Comparison of ENCODE assay signal across 8 cellular contexts in genomic region chr9:35114113-35114847, GRCh38. TPM values are rescaled to one million over a fixed set of nuclear protein-coding genes. Genes with fewer than 3 reads are reported as not detected.
A peak's percentile ranks its signal among the peaks of the same experiment; 100 is the strongest.
DNase-seq lines count a peak whose midpoint lies in the region; ATAC-seq, FAIRE-seq and TF ChIP-seq lines count a peak whose summit lies in the region.

No MANE protein-coding gene starts in this region.

- peak; percentile 83 for DNase-seq in AG04449 (ENCODE audit: low read depth, low spot score)
- DNase-seq in GM19239 (ENCODE audit: insufficient read length, low spot score): no peak
- peak; percentile 58 to 84 for DNase-seq in NCI-H446 (lab: John Stamatoyannopoulos, UW)
- peak; percentile 69 to 73 for DNase-seq in activated CD4-positive, alpha-beta T cell treated with anti-CD3 and anti-CD28 coated beads for 4 hours
- DNase-seq in dorsolateral prefrontal cortex: peak in 7 of 10 donors; percentile 56 to 78 (median 71)
- DNase-seq in stimulated activated CD4-positive, alpha-beta T cell treated with anti-CD3 and anti-CD28 coated beads, Interleukin-4, amount 100 ng/mL, for 24 hours: peak; percentile 70

- no peaks in the 10 kb centered on the region for H3K9me3 ChIP-seq in liver (ENCODE audit: control insufficient read depth in 4 of 4, low read length in 3 of 4)

- H3K27me3 ChIP-seq in dorsolateral prefrontal cortex (no peaks in the 10 kb centered on the region), liver (ENCODE audit: control insufficient read depth in 4 of 4, insufficient read depth in 4 of 4, low read length in 3 of 4) (no peaks in the 10 kb centered on the region)

- TF ChIP-seq RAD21 in liver (IDR thresholded peaks at IDR 0.05): no peak

- CTCF ChIA-PET in AG04449 (lab: Yijun Ruan, JAX): interaction anchor here (1.2 to 15.9 kb wide), 11 partner anchors 9 to 440 kb away, joined by 3 to 181 read pairs (median 9); partner anchors contain the start of genes PIGO, RUSC2 and STOML2

- no peaks in the 10 kb centered on the region for H3K36me3 ChIP-seq in liver (ENCODE audit: control insufficient read depth in 4 of 4, insufficient read depth in 3 of 4, low read depth in 1 of 4, low read length in 3 of 4)

- POLR2A ChIA-PET in AG04449 (lab: Yijun Ruan, JAX): interaction anchor here (0.5 to 1.7 kb wide), 8 partner anchors 11 to 375 kb away, joined by 3 to 12 read pairs (median 4); partner anchors contain the start of genes FANCG, RUSC2, STOML2 and UNC13B

- TF ChIP-seq CTCF in AG04449 (IDR thresholded peaks at IDR 0.05; ENCODE audit: insufficient read depth, low read length, missing control alignments): no peak
- TF ChIP-seq CTCF in dorsolateral prefrontal cortex (IDR thresholded peaks at IDR 0.05 in 54 of 56, conservative IDR thresholded peaks at IDR 0.05 in 2 of 56; ENCODE audit: low read depth in 1 of 56, partially characterized antibody in 56 of 56): peak in 1 of 56 donors; percentile 10
- TF ChIP-seq CTCF in liver (IDR thresholded peaks at IDR 0.05; ENCODE audit: low read depth, low read length, missing input control): no peak

- peak overlapping the region in 1 of 2 donors; percentile 55 for H3K9ac ChIP-seq in liver (ENCODE audit: low read depth in 1 of 2, low read length in 2 of 2)

- 37% methylated on average over 5 of the region's 5 CpGs for WGBS in liver

- H3K4me3 ChIP-seq in AG04449 (ENCODE audit: low read depth, low read length): peak overlapping the region; percentile 99
- peak overlapping the region in 58 of 59 donors; percentile 32 to 97 (median 72) for H3K4me3 ChIP-seq in dorsolateral prefrontal cortex
- H3K4me3 ChIP-seq in liver (ENCODE audit: low read depth in 1 of 3, low read length in 3 of 3): peak overlapping the region in 1 of 3 donors; percentile 57

- H3K4me1 ChIP-seq in liver (ENCODE audit: control insufficient read depth in 4 of 4, insufficient read depth in 4 of 4, low read length in 3 of 4): peaks cover 19 to 68% (median 48%) of the 10 kb centered on the region in 4 donors

- no peak for ATAC-seq in HG03442 (IDR thresholded peaks at IDR 0.05; ENCODE audit: unreplicated experiment)

- H3K27ac ChIP-seq in dorsolateral prefrontal cortex (peak overlapping the region; percentile 25 to 97 (median 82)), liver (ENCODE audit: low read depth in 1 of 2, low read length in 2 of 2) (peak overlapping the region; percentile 89 to 93)

- intact Hi-C loops in dorsolateral prefrontal cortex (cut with DNase I): loop anchor here (5.0 to 10.0 kb wide), 4 partner anchors 271 to 618 kb away; partner anchors contain the start of genes CREB3 (in 1 of the 2) and TLN1 (in 1 of the 2)

- peak; percentile 91 for FAIRE-seq in GM19239 (lab: Jason Lieb, UNC)

TF ChIP-seq in liver, 16 proteins besides CTCF, POLR2A, EP300 and RAD21:
- TF ChIP-seq HNF4G (IDR thresholded peaks at IDR 0.05): no peak
- no peak for TF ChIP-seq TAF1 (conservative IDR thresholded peaks at IDR 0.05)
- TF ChIP-seq SP1 (IDR thresholded peaks at IDR 0.05): peak; percentile 33
- TF ChIP-seq NR2F2 (IDR thresholded peaks at IDR 0.05): no peak
- TF ChIP-seq YY1 (IDR thresholded peaks at IDR 0.05): no peak

RNA-seq across cellular contexts. Expression of gene ATOSB, which starts 1.4 kb away (rescaled TPM):
- 10 to 100 TPM; 14.2 to 30.2 (median 22.4) TPM for total RNA-seq in dorsolateral prefrontal cortex
- total RNA-seq in liver: 10 to 100 TPM in 1 of 2 donors, 1 to 10 TPM in 1; 6.9 to 29.8 TPM
- polyA plus RNA-seq in liver: 1 to 10 TPM; 2.8 to 4.3 TPM

RNA-seq across cellular contexts. Expression of gene STOML2, which starts 11.3 kb away (rescaled TPM):
- 10 to 100 TPM; 36.9 to 78.5 (median 61.0) TPM for total RNA-seq in dorsolateral prefrontal cortex
- total RNA-seq in liver: 10 to 100 TPM; 77.8 to 85.1 TPM
- polyA plus RNA-seq in liver: 10 to 100 TPM; 77.9 to 96.8 TPM

RNA-seq across cellular contexts. Expression of gene PIGO, which starts 17.9 kb away (rescaled TPM):
- total RNA-seq in dorsolateral prefrontal cortex (10 to 100 TPM; 14.1 to 39.9 (median 22.4) TPM), liver (10 to 100 TPM; 10.5 to 15.7 TPM)
- 10 to 100 TPM; 15.2 to 16.0 TPM for polyA plus RNA-seq in liver

RNA-seq across cellular contexts. Expression of gene FANCG, which starts 34.5 kb away (rescaled TPM):
- total RNA-seq in dorsolateral prefrontal cortex: 10 to 100 TPM; 12.2 to 38.6 (median 22.1) TPM
- 10 to 100 TPM in 1 of 2 donors, 1 to 10 TPM in 1; 4.4 to 16.0 TPM for total RNA-seq in liver
- 1 to 10 TPM; 1.7 to 3.5 TPM for polyA plus RNA-seq in liver

RNA-seq across cellular contexts. Expression of gene VCP, which starts 41.9 kb away (rescaled TPM):
- total RNA-seq in dorsolateral prefrontal cortex (100 to 1,000 TPM in 119 of 120 experiments, 10 to 100 TPM in 1; 96.2 to 199 (median 161) TPM), liver (100 to 1,000 TPM; 175 to 248 TPM)
- polyA plus RNA-seq in liver: 100 to 1,000 TPM in 1 of 2 donors, 10 to 100 TPM in 1; 57.6 to 131 TPM
